In genomic region chr11:100830978-100831732, GRCh38 we compare ENCODE assay signal across 1 cellular context.
TF ChIP-seq lines count a peak whose summit lies in the region.

No MANE protein-coding gene starts in this region.

TF ChIP-seq in GM23338, 12 proteins besides CTCF, POLR2A, EP300 and RAD21 (continued from another document):
- no peak for TF ChIP-seq ZNF462 (CRISPR knock-in tag; IDR thresholded peaks at IDR 0.05)
- no peak for TF ChIP-seq JUNB (IDR thresholded peaks at IDR 0.05; ENCODE audit: unreplicated experiment)
- no peak for TF ChIP-seq ETS1 (IDR thresholded peaks at IDR 0.05)
- TF ChIP-seq ZNF114 (CRISPR knock-in tag; IDR thresholded peaks at IDR 0.05) = no peak
- no peak for TF ChIP-seq CREB1 (CRISPR knock-in tag; IDR thresholded peaks at IDR 0.05; ENCODE audit: low read depth)
